10 cellular contexts compared by ENCODE assay signal in the genomic region with DNA sequence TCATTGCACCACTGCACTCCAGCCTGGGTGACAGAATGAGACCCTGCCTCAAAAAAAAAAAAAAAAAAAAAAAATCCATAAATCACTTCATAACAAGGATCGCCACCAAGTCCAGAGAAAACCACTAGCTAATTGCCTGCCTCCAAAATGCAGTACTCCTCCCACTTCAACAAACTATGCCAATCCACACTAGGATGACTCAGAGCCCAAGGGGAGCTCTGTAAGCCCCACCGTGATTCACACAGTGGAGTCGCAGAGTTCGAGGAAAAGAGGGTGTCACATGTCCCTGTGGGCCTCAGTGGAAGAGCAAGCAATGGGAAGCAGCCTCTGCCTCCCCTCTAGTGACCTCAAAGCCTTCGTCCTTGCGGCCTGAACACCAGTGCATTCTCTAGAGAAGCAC. TPM values are rescaled to one million over a fixed set of nuclear protein-coding genes. Genes with fewer than 3 reads are reported as not detected.
DNase-seq lines count a peak whose midpoint lies in the region; ATAC-seq, FAIRE-seq and TF ChIP-seq lines count a peak whose summit lies in the region.
"Had no signal": no experiment of that assay in that cellular context is flagged by ENCODE, and none has a peak within 500 bp of the region (broad histone marks: within the 10 kb centered on the region; RNA-seq: fewer than 3 reads in every experiment).

No MANE protein-coding gene starts in this region.

- TF ChIP-seq CTCF in bronchial epithelial cell (IDR thresholded peaks at IDR 0.05; ENCODE audit: insufficient read depth, low read length, severe bottlenecking) (no peak), retinal pigment epithelial cell (conservative IDR thresholded peaks at IDR 0.05; ENCODE audit: low read depth, low read length) (no peak), coronary artery (IDR thresholded peaks at IDR 0.05) (no peak)

- H3K27me3 ChIP-seq in bronchial epithelial cell (ENCODE audit: control insufficient read depth, insufficient read depth, low read length): no peaks in the 10 kb centered on the region

- H3K4me3 ChIP-seq in bronchial epithelial cell (ENCODE audit: low read depth, low read length): no peak overlapping the region
- no peak overlapping the region for H3K4me3 ChIP-seq in retinal pigment epithelial cell (ENCODE audit: low read length)
- no peak overlapping the region for H3K4me3 ChIP-seq in coronary artery
- H3K4me3 ChIP-seq: lung, SK-N-MC had no signal

- no peak for FAIRE-seq in bronchial epithelial cell (lab: Jason Lieb, UNC)

- DNase-seq in EH (ENCODE audit: low read depth) (peak; percentile 95), M059J (ENCODE audit: low read depth) (peak; percentile 99), bronchial epithelial cell (ENCODE audit: low read depth) (peak; percentile 80), retinal pigment epithelial cell (ENCODE audit: low read depth) (peak; percentile 61), NCI-H69 (lab: John Stamatoyannopoulos, UW) (no peak), coronary artery (ENCODE audit: low spot score) (no peak), cerebellar nuclear complex (lab: John Stamatoyannopoulos, UW) (no peak)

- no peak for ATAC-seq in GM21515 (IDR thresholded peaks at IDR 0.05; ENCODE audit: unreplicated experiment)

- H3K27ac ChIP-seq in coronary artery: no peak overlapping the region
- H3K27ac ChIP-seq: SK-N-MC had no signal

- H3K36me3 ChIP-seq in bronchial epithelial cell (ENCODE audit: control insufficient read depth, insufficient read depth, low read length): peaks cover 71% of the 10 kb centered on the region

RNA-seq across cellular contexts. Expression of gene SNHG17, which starts 9.1 kb away (rescaled TPM):
- 6.1 and 24.9 TPM in 2 replicates for total RNA-seq in M059J (2014; rRNA removed; shearing (Covaris generic))
- 12.2 and 19.5 TPM in 2 replicates for total RNA-seq in bronchial epithelial cell

RNA-seq across cellular contexts. Expression of gene RALGAPB, which starts 46.6 kb away (rescaled TPM):
- 30.5 and 35.9 TPM in 2 replicates for total RNA-seq in M059J (2014; rRNA removed; shearing (Covaris generic))
- total RNA-seq in bronchial epithelial cell: 20.8 and 28.4 TPM in 2 replicates

Comparison
In these comparisons a context has a peak if more than half of its experiments do, and no peak if none do; other contexts are left out.
1. DNase-seq: peak in EH (single experiment), M059J (single experiment), bronchial epithelial cell (single experiment) and retinal pigment epithelial cell (single experiment); none in NCI-H69 (single experiment), coronary artery (single experiment) and cerebellar nuclear complex (0 of 2).